ENCODE assay signal across 25 cellular contexts in the genomic region with DNA sequence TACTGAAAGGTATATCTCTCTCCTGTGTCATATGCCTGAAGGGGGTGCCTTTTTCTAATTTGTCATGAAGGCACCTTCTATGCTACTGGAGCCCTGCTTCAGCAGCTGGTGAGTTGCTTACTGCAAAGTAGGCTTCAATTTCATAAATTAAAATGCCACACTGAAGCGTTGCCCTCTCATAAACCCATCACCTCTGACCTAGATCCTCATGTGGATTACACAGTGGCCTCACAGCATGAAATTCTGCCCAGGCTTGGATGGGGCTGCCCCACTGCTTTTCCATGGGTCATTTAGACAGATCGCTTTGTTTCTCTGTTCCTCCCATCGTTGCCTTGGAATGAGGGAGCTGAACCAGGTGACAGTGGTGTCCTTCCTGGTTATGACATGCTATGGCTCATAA.
DNase-seq lines count a peak whose midpoint lies in the region; ATAC-seq and TF ChIP-seq lines count a peak whose summit lies in the region.
"Had no signal": no experiment of that assay in that cellular context is flagged by ENCODE, and none has a peak within 500 bp of the region (broad histone marks: within the 10 kb centered on the region; RNA-seq: fewer than 3 reads in every experiment).

No MANE protein-coding gene starts in this region.

- peaks cover 67% of the 10 kb centered on the region for H3K4me1 ChIP-seq in adipocyte (ENCODE audit: control insufficient read depth, insufficient read depth, low read length)
- peaks cover 41% of the 10 kb centered on the region for H3K4me1 ChIP-seq in fibroblast of lung (ENCODE audit: control insufficient read depth, extremely low read depth, insufficient read depth, low read length)

- POLR2A ChIA-PET in activated CD4-positive, alpha-beta T cell treated with anti-CD3 and anti-CD28 coated beads for 36 hours (lab: Charles Lee): interaction anchor here (0.5 kb wide), 1 partner anchor 522 kb away, joined by 4 read pairs; no protein-coding TSS in a partner anchor

- ATAC-seq in activated CD4-positive, alpha-beta T cell treated with anti-CD3 and anti-CD28 coated beads for 36 hours: no peak
- no peak for ATAC-seq in HG02840 (IDR thresholded peaks at IDR 0.05; ENCODE audit: low FRiP score, unreplicated experiment)
- ATAC-seq: Panc1 had no signal

- CTCF ChIA-PET in activated CD4-positive, alpha-beta T cell treated with anti-CD3 and anti-CD28 coated beads for 36 hours (lab: Charles Lee): interaction anchor here (0.8 to 1.2 kb wide), 3 partner anchors 8 to 89 kb away, joined by 3 to 6 read pairs (median 3); no protein-coding TSS in a partner anchor

- no peaks in the 10 kb centered on the region for H3K9me3 Mint-ChIP-seq in activated CD4-positive, alpha-beta T cell treated with anti-CD3 and anti-CD28 coated beads for 36 hours (ENCODE audit: low read depth)

- no peak overlapping the region for H3K27ac ChIP-seq in fibroblast of lung (ENCODE audit: insufficient read depth, low read length)
- H3K27ac ChIP-seq: 22Rv1, SK-N-MC had no signal

- no peak overlapping the region for H3K27ac Mint-ChIP-seq in activated CD4-positive, alpha-beta T cell treated with anti-CD3 and anti-CD28 coated beads for 36 hours
- H3K27ac Mint-ChIP-seq: CD14-positive monocyte; CD8-positive, alpha-beta memory T cell had no signal

- DNase-seq in NCI-H1417 (lab: John Stamatoyannopoulos, UW): peak in 2 of 3 experiments; percentile 10 to 11
- DNase-seq in NCI-H1417 treated with DMSO at 0.1 percent for 48 hours (lab: John Stamatoyannopoulos, UW): no peak
- DNase-seq in adipocyte (ENCODE audit: low read depth): no peak
- DNase-seq in fibroblast of lung (ENCODE audit: low read depth in 2 of 2): no peak
- no peak for DNase-seq in NK-92 treated with Interleukin-12 subunit alpha and Interleukin-12 subunit beta, amount 100 ng/mL, for 24 hours (lab: John Stamatoyannopoulos, UW)
- DNase-seq in activated CD4-positive, alpha-beta T cell treated with anti-CD3 and anti-CD28 coated beads for 36 hours: no peak
- no peak for DNase-seq in NCI-H1105 treated with DMSO at 0.1 percent for 48 hours (lab: John Stamatoyannopoulos, UW)
- DNase-seq: ACHN; BE2C; Calu3; CD8-positive, alpha-beta memory T cell; DMS79 treated with DMSO at 0.1 percent for 48 hours; GF-D8; KG1; NCI-H1092; NCI-H146; NCI-H2029; NCI-H446 treated with DMSO at 0.1 percent for 48 hours; NCI-H526 treated with DMSO at 0.1 percent for 48 hours; SHP77 treated with DMSO at 0.1 percent for 48 hours had no signal

- H3K4me2 ChIP-seq in fibroblast of lung (ENCODE audit: extremely low read depth, insufficient read depth, low read length): peak overlapping the region; percentile 59

- peaks cover 22% of the 10 kb centered on the region for H3K27me3 Mint-ChIP-seq in activated CD4-positive, alpha-beta T cell treated with anti-CD3 and anti-CD28 coated beads for 36 hours

- no peak overlapping the region for H3K4me3 Mint-ChIP-seq in activated CD4-positive, alpha-beta T cell treated with anti-CD3 and anti-CD28 coated beads for 36 hours
- H3K4me3 Mint-ChIP-seq: CD14-positive monocyte; CD8-positive, alpha-beta memory T cell had no signal

- H4K20me1 ChIP-seq in fibroblast of lung (ENCODE audit: control insufficient read depth, extremely low read depth, insufficient read depth, low read length): no peaks in the 10 kb centered on the region

- TF ChIP-seq CTCF in fibroblast of lung (conservative IDR thresholded peaks at IDR 0.05 in 1 of 2, IDR thresholded peaks at IDR 0.05 in 1 of 2; ENCODE audit: low read depth in 1 of 2, low read length in 2 of 2): no peak

- H3K9ac ChIP-seq in adipocyte (ENCODE audit: low read length) (no peak overlapping the region), fibroblast of lung (ENCODE audit: insufficient read depth, low read length) (no peak overlapping the region)

- H3K79me2 ChIP-seq in fibroblast of lung (ENCODE audit: control insufficient read depth, insufficient read depth, low read length): peaks cover 20% of the 10 kb centered on the region

- no peaks in the 10 kb centered on the region for H3K36me3 ChIP-seq in adipocyte (ENCODE audit: control insufficient read depth, insufficient read depth, low read length, severe bottlenecking)
- H3K36me3 ChIP-seq in fibroblast of lung (ENCODE audit: control insufficient read depth, insufficient read depth, low read length): no peaks in the 10 kb centered on the region
- H3K36me3 ChIP-seq: BE2C had no signal

- intact Hi-C loops in activated CD4-positive, alpha-beta T cell treated with anti-CD3 and anti-CD28 coated beads for 36 hours (cut with DNase I, micrococcal nuclease): no loop called here

- no peaks in the 10 kb centered on the region for H3K36me3 Mint-ChIP-seq in activated CD4-positive, alpha-beta T cell treated with anti-CD3 and anti-CD28 coated beads for 36 hours (ENCODE audit: low read depth)
- H3K36me3 Mint-ChIP-seq: CD14-positive monocyte; CD8-positive, alpha-beta memory T cell had no signal

- H3K27me3 ChIP-seq in adipocyte (replicated peaks; ENCODE audit: control insufficient read depth, insufficient read depth, low read length) (no peaks in the 10 kb centered on the region), fibroblast of lung (ENCODE audit: control insufficient read depth, insufficient read depth, low read length) (no peaks in the 10 kb centered on the region)
- H3K27me3 ChIP-seq: BE2C had no signal

- H3K4me3 ChIP-seq in adipocyte (ENCODE audit: low read length) (peak overlapping the region; percentile 20), fibroblast of lung (replicated peaks in 1 of 4; ENCODE audit: control extremely low read depth in 1 of 4, insufficient read depth in 1 of 4, low read depth in 3 of 4, low read length in 4 of 4) (no peak overlapping the region)
- H3K4me3 ChIP-seq: SK-N-MC had no signal

- no peaks in the 10 kb centered on the region for H3K4me1 Mint-ChIP-seq in activated CD4-positive, alpha-beta T cell treated with anti-CD3 and anti-CD28 coated beads for 36 hours
- H3K4me1 Mint-ChIP-seq: CD14-positive monocyte; CD8-positive, alpha-beta memory T cell had no signal

- no peak overlapping the region for H2AFZ ChIP-seq in fibroblast of lung (ENCODE audit: low read length)

- no peaks in the 10 kb centered on the region for H3K9me3 ChIP-seq in adipocyte (ENCODE audit: control insufficient read depth, low read length)
- H3K9me3 ChIP-seq in fibroblast of lung (ENCODE audit: control insufficient read depth, insufficient read depth, low read depth, low read length): no peaks in the 10 kb centered on the region
- H3K9me3 ChIP-seq: BE2C had no signal

Comparison
In these comparisons a context has a peak if more than half of its experiments do, and no peak if none do; other contexts are left out.
1. DNase-seq: peak in NCI-H1417 (2 of 3); none in NCI-H1417 treated with DMSO at 0.1 percent for 48 hours (single experiment), adipocyte (single experiment), fibroblast of lung (0 of 2), NK-92 treated with Interleukin-12 subunit alpha and Interleukin-12 subunit beta, amount 100 ng/mL, for 24 hours (single experiment), activated CD4-positive, alpha-beta T cell treated with anti-CD3 and anti-CD28 coated beads for 36 hours (single experiment) and NCI-H1105 treated with DMSO at 0.1 percent for 48 hours (single experiment).